In genomic region chr9:130329061-130329460, GRCh38 we compare ENCODE assay signal across 17 cellular contexts.
DNase-seq lines count a peak whose midpoint lies in the region; ATAC-seq and TF ChIP-seq lines count a peak whose summit lies in the region.
"Had no signal": no experiment of that assay in that cellular context is flagged by ENCODE, and none has a peak within 500 bp of the region (broad histone marks: within the 10 kb centered on the region; RNA-seq: fewer than 3 reads in every experiment).

No MANE protein-coding gene starts in this region.

- H3K9me3 Mint-ChIP-seq in endothelial cell (ENCODE audit: unreplicated experiment), result no peaks in the 10 kb centered on the region

- no peak for TF ChIP-seq EP300 in upper lobe of left lung (IDR thresholded peaks at IDR 0.05)

- H3K36me3 ChIP-seq in muscle layer of duodenum (ENCODE audit: control insufficient read depth in 1 of 2, insufficient read depth in 2 of 2, low read length in 2 of 2) (peaks cover 5 to 9% of the 10 kb centered on the region in 2 donors), stomach smooth muscle (ENCODE audit: control insufficient read depth in 2 of 2, insufficient read depth in 2 of 2, low read length in 2 of 2) (peaks cover 8 to 11% of the 10 kb centered on the region in 2 donors), upper lobe of left lung (no peaks in the 10 kb centered on the region)

- peaks cover 13% of the 10 kb centered on the region for H3K27me3 Mint-ChIP-seq in endothelial cell (ENCODE audit: unreplicated experiment)

- peak overlapping the region in 1 of 2 donors; percentile 17 for H3K9ac ChIP-seq in stomach smooth muscle (ENCODE audit: low read length in 2 of 2)

- H3K36me3 Mint-ChIP-seq in endothelial cell (ENCODE audit: low read depth, unreplicated experiment), result peaks cover 14% of the 10 kb centered on the region

- H3K9me3 ChIP-seq in muscle layer of duodenum (ENCODE audit: control insufficient read depth in 1 of 2, low read length in 2 of 2) (no peaks in the 10 kb centered on the region), stomach smooth muscle (ENCODE audit: control insufficient read depth in 2 of 2, low read length in 2 of 2) (no peaks in the 10 kb centered on the region), upper lobe of left lung (no peaks in the 10 kb centered on the region)
- H3K9me3 ChIP-seq: A549 had no signal

- peaks cover 24% of the 10 kb centered on the region for H3K4me1 Mint-ChIP-seq in endothelial cell (ENCODE audit: unreplicated experiment)

- 75 to 79% methylated on average over 2 of the region's 2 CpGs for WGBS in upper lobe of left lung, 2 donors

- H3K4me1 ChIP-seq in muscle layer of duodenum (ENCODE audit: control insufficient read depth in 1 of 2, insufficient read depth in 2 of 2, low read length in 2 of 2) (peaks cover 14 to 60% of the 10 kb centered on the region in 2 donors), stomach smooth muscle (ENCODE audit: control insufficient read depth, insufficient read depth, low read length) (peaks cover 61% of the 10 kb centered on the region), upper lobe of left lung (peaks cover 0 to 7% (median 3%) of the 10 kb centered on the region in 4 donors)

- ATAC-seq in HG02623 (IDR thresholded peaks at IDR 0.05; ENCODE audit: unreplicated experiment) (no peak), HG02973 (IDR thresholded peaks at IDR 0.05; ENCODE audit: unreplicated experiment) (no peak), upper lobe of left lung (ENCODE audit: low FRiP score in 2 of 2) (no peak), HG03378 (IDR thresholded peaks at IDR 0.05; ENCODE audit: unreplicated experiment) (no peak)
- ATAC-seq: A549 had no signal

- no peak for TF ChIP-seq POLR2A in upper lobe of left lung (IDR thresholded peaks at IDR 0.05)

- CTCF ChIA-PET in HEK293T (lab: Yijun Ruan, JAX), result no interaction called here

- peak overlapping the region; percentile 10 for H3K4me3 Mint-ChIP-seq in endothelial cell (ENCODE audit: unreplicated experiment)

- H3K27ac ChIP-seq in muscle layer of duodenum (ENCODE audit: low read length), result peak overlapping the region; percentile 92
- H3K27ac ChIP-seq in stomach smooth muscle (ENCODE audit: low read length), result peak overlapping the region; percentile 67
- H3K27ac ChIP-seq in upper lobe of left lung, result no peak overlapping the region
- H3K27ac ChIP-seq: A549 had no signal

- POLR2A ChIA-PET in HEK293T (lab: Yijun Ruan, JAX), result no interaction called here

- H3K4me3 ChIP-seq in muscle layer of duodenum (ENCODE audit: low read depth in 1 of 2, low read length in 2 of 2) (peak overlapping the region in 1 of 2 donors; percentile 54), stomach smooth muscle (ENCODE audit: low read length in 2 of 2) (no peak overlapping the region), upper lobe of left lung (no peak overlapping the region)
- H3K4me3 ChIP-seq: A549 had no signal

- peaks cover 6% of the 10 kb centered on the region for H3K27me3 ChIP-seq in muscle layer of duodenum (ENCODE audit: low read depth, low read length)
- H3K27me3 ChIP-seq in stomach smooth muscle (ENCODE audit: control insufficient read depth in 1 of 2, insufficient read depth in 2 of 2, low read length in 2 of 2), result no peaks in the 10 kb centered on the region
- no peaks in the 10 kb centered on the region for H3K27me3 ChIP-seq in upper lobe of left lung

- TF ChIP-seq CTCF in endothelial cell (IDR thresholded peaks at IDR 0.05; ENCODE audit: unreplicated experiment) (no peak), upper lobe of left lung (IDR thresholded peaks at IDR 0.05) (no peak)

- no peak for DNase-seq in HEK293T (ENCODE audit: extremely low spot score)
- no peak for DNase-seq in endothelial cell (ENCODE audit: low spot score)
- DNase-seq in upper lobe of left lung, result no peak
- DNase-seq: C1 segment of cervical spinal cord, DMS 273 treated with DMSO at 0.1 percent for 48 hours, GF-D8, GOT3, NCI-H1048, NCI-H146, NCI-H2081 treated with DMSO at 0.1 percent for 48 hours, NCI-H510A treated with DMSO at 0.1 percent for 48 hours had no signal

- peak overlapping the region; percentile 12 for H3K27ac Mint-ChIP-seq in endothelial cell (ENCODE audit: unreplicated experiment)

TF ChIP-seq in HEK293T, 16 proteins besides CTCF, POLR2A, EP300 and RAD21:
- TF ChIP-seq ZNF384 (IDR thresholded peaks at IDR 0.05) (0 out of 2 replicates have a peak, but pooled peaks have one; percentile 27), ELF4 (IDR thresholded peaks at IDR 0.05) (no peak), CTBP1 (IDR thresholded peaks at IDR 0.05; ENCODE audit: borderline replicate concordance) (no peak)

Comparison
In these comparisons a context has a peak if more than half of its experiments do, and no peak if none do; other contexts are left out.
1. H3K27ac ChIP-seq: peak in muscle layer of duodenum (single experiment) and stomach smooth muscle (single experiment); none in upper lobe of left lung (0 of 4).